ENCODE assay signal across 28 cellular contexts in the genomic region with DNA sequence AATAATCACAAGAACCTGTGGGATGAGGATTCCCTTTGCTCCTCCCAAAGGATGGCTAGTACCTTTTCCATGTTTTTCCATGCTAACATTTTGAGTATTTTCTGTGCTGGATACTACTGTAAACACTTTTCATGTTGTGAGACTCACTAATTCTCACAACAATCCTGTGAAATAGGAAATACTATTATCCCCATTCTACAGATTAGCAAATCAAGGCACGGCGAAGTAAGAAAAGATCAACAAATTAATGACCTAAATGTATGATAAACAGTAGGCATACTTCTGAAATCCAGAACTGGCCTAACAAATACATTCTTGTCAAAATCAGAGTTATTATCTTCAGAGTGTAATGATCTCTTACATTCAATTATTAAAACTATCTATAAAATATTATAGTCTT.
"Had no signal": no experiment of that assay in that cellular context is flagged by ENCODE, and none has a peak within 500 bp of the region (broad histone marks: within the 10 kb centered on the region; RNA-seq: fewer than 3 reads in every experiment).

No MANE protein-coding gene starts in this region.

- H2AFZ ChIP-seq: neural progenitor cell, parathyroid adenoma had no signal

- H3K4me3 ChIP-seq: neural progenitor cell, ovary, psoas muscle, skin epidermis, smooth muscle cell, spleen, suprapubic skin, testis, tibial artery, transverse colon, upper lobe of right lung, uterus had no signal

- DNase-seq: natural killer cell; occipital lobe; ovary; posterior cingulate gyrus; psoas muscle; right cardiac atrium; spleen; stimulated activated CD4-positive, alpha-beta T cell treated with anti-CD3 and anti-CD28 coated beads, Interleukin-12 subunit alpha, Interleukin-12 subunit beta, amount 100 ng/mL, for 4 hours; stimulated activated CD4-positive, alpha-beta T cell treated with anti-CD3 and anti-CD28 coated beads, Interleukin-1b, Interleukin-23, amount 100 ng/mL, for 48 hours; stimulated activated CD4-positive, alpha-beta T cell treated with anti-CD3 and anti-CD28 coated beads, Interleukin-4, amount 100 ng/mL, for 1 hour; stimulated activated CD4-positive, alpha-beta T cell treated with anti-CD3 and anti-CD28 coated beads, Interleukin-4, amount 100 ng/mL, for 4 hours; stimulated activated CD8-positive, alpha-beta memory T cell treated with anti-CD3 and anti-CD28 coated beads, Interleukin-4, amount 100 ng/mL, for 48 hours; stimulated activated naive CD4-positive, alpha-beta T cell; stimulated activated naive CD8-positive, alpha-beta T cell treated with anti-CD3 and anti-CD28 coated beads, Interleukin-15, amount 100 ng/mL, for 72 hours; stimulated activated naive CD8-positive, alpha-beta T cell treated with anti-CD3 and anti-CD28 coated beads, Interleukin-15, Interleukin-2, amounts not matched to agents 100 U/mL and 50 U/mL, for 24 hours; substantia nigra; testis; tibial artery; transverse colon; upper lobe of right lung; uterus had no signal

- ATAC-seq: natural killer cell; psoas muscle; right cardiac atrium; sciatic nerve; stimulated activated memory B cell treated with anti-CD40 and anti-IgM and Interleukin-4, amounts not matched to agents 10 μg/mL and 1 μg/mL and 100 μg/mL, for 72 hours; stimulated activated naive CD8-positive, alpha-beta T cell treated with anti-CD3 and anti-CD28 coated beads, Interleukin-15, amount 100 ng/mL, for 72 hours; stimulated activated naive CD8-positive, alpha-beta T cell treated with anti-CD3 and anti-CD28 coated beads, Interleukin-15, Interleukin-2, amounts not matched to agents 100 U/mL and 50 U/mL, for 24 hours; upper lobe of right lung had no signal

- H3K79me2 ChIP-seq: parathyroid adenoma had no signal

- H3K9me3 ChIP-seq: ovary, psoas muscle, spleen, suprapubic skin, testis, tibial artery, transverse colon, upper lobe of right lung, uterus had no signal

- H3K4me1 ChIP-seq: psoas muscle, spleen, suprapubic skin, testis, tibial artery, transverse colon, upper lobe of right lung, uterus had no signal

- H3K9ac ChIP-seq: neural progenitor cell, parathyroid adenoma had no signal

- H3K4me2 ChIP-seq: neural progenitor cell, smooth muscle cell had no signal

- H3K36me3 ChIP-seq: ovary, transverse colon, upper lobe of right lung, uterus had no signal

- H3K27me3 ChIP-seq: neural progenitor cell, ovary, spleen, suprapubic skin, testis, tibial artery, transverse colon, upper lobe of right lung, uterus had no signal

- H3K27ac ChIP-seq: neural progenitor cell, ovary, parathyroid adenoma, psoas muscle, skin epidermis, spleen, suprapubic skin, testis, tibial artery, transverse colon, upper lobe of right lung, uterus had no signal
